8 cellular contexts compared by ENCODE assay signal in genomic region chr17:65180276-65180675, GRCh38. TPM values are rescaled to one million over a fixed set of nuclear protein-coding genes. Genes with fewer than 3 reads are reported as not detected.
DNase-seq lines count a peak whose midpoint lies in the region; ATAC-seq and TF ChIP-seq lines count a peak whose summit lies in the region.
"Not testable (repeated sequence)": the region's sequence is repeated elsewhere in the genome, so short reads cannot be mapped to it uniquely, and the experiment has no call there.

No MANE protein-coding gene starts in this region.

- H3K9me3 Mint-ChIP-seq in CD4-positive, alpha-beta T cell; activated CD8-positive, alpha-beta memory T cell treated with anti-CD3 and anti-CD28 coated beads, Interleukin-2, amount 10 ng/mL, durations not matched to agents 7 days and 5 days (ENCODE audit: low read depth); activated naive CD8-positive, alpha-beta T cell (ENCODE audit: low read depth); nephron; stimulated activated naive CD8-positive, alpha-beta T cell treated with anti-CD3 and anti-CD28 coated beads, Interleukin-15, Interleukin-2, amounts not matched to agents 100 ng/mL and 50 ng/mL, for 24 hours: not testable (repeated sequence)

- H3K4me1 ChIP-seq in effector memory CD4-positive, alpha-beta T cell (ENCODE audit: control insufficient read depth, insufficient read depth, low read length, poor library complexity, severe bottlenecking), result peaks cover 39% of the 10 kb centered on the region

- intact Hi-C loops in CD4-positive, alpha-beta T cell (cut with DNase I, micrococcal nuclease), result not testable (repeated sequence)

- not testable (repeated sequence) for DNase-seq in CD4-positive, alpha-beta T cell; T-helper 17 cell; activated CD8-positive, alpha-beta memory T cell treated with anti-CD3 and anti-CD28 coated beads, Interleukin-2, amount 10 ng/mL, durations not matched to agents 7 days and 5 days; effector memory CD4-positive, alpha-beta T cell

- not testable (repeated sequence) for TF ChIP-seq CTCF in CD4-positive, alpha-beta T cell (IDR thresholded peaks at IDR 0.05); nephron (IDR thresholded peaks at IDR 0.05; ENCODE audit: unreplicated experiment in 3 of 3)

- H3K27ac Mint-ChIP-seq in CD4-positive, alpha-beta T cell, result peak overlapping the region; percentile 75
- H3K27ac Mint-ChIP-seq in T-helper 17 cell (peak overlapping the region; percentile 95), nephron (peak overlapping the region; percentile 33 to 85 (median 44))
- peak overlapping the region; percentile 90 for H3K27ac Mint-ChIP-seq in activated CD8-positive, alpha-beta memory T cell treated with anti-CD3 and anti-CD28 coated beads, Interleukin-2, amount 10 ng/mL, durations not matched to agents 7 days and 5 days
- peak overlapping the region; percentile 84 for H3K27ac Mint-ChIP-seq in activated naive CD8-positive, alpha-beta T cell
- peak overlapping the region; percentile 92 for H3K27ac Mint-ChIP-seq in stimulated activated naive CD8-positive, alpha-beta T cell treated with anti-CD3 and anti-CD28 coated beads, Interleukin-15, Interleukin-2, amounts not matched to agents 100 ng/mL and 50 ng/mL, for 24 hours

- not testable (repeated sequence) for H3K4me3 Mint-ChIP-seq in CD4-positive, alpha-beta T cell; nephron
- peak overlapping the region; percentile 81 for H3K4me3 Mint-ChIP-seq in T-helper 17 cell
- peak overlapping the region; percentile 35 for H3K4me3 Mint-ChIP-seq in activated CD8-positive, alpha-beta memory T cell treated with anti-CD3 and anti-CD28 coated beads, Interleukin-2, amount 10 ng/mL, durations not matched to agents 7 days and 5 days
- H3K4me3 Mint-ChIP-seq in activated naive CD8-positive, alpha-beta T cell, result peak overlapping the region; percentile 69
- H3K4me3 Mint-ChIP-seq in stimulated activated naive CD8-positive, alpha-beta T cell treated with anti-CD3 and anti-CD28 coated beads, Interleukin-15, Interleukin-2, amounts not matched to agents 100 ng/mL and 50 ng/mL, for 24 hours, result peak overlapping the region; percentile 37

- peaks cover 48% of the 10 kb centered on the region for H3K4me1 Mint-ChIP-seq in CD4-positive, alpha-beta T cell (ENCODE audit: low read depth)
- H3K4me1 Mint-ChIP-seq in T-helper 17 cell (peaks cover 51% of the 10 kb centered on the region), nephron (peaks cover 22% of the 10 kb centered on the region)
- peaks cover 82% of the 10 kb centered on the region for H3K4me1 Mint-ChIP-seq in activated CD8-positive, alpha-beta memory T cell treated with anti-CD3 and anti-CD28 coated beads, Interleukin-2, amount 10 ng/mL, durations not matched to agents 7 days and 5 days
- H3K4me1 Mint-ChIP-seq in activated naive CD8-positive, alpha-beta T cell (ENCODE audit: low read depth), result peaks cover 54% of the 10 kb centered on the region
- peaks cover 73% of the 10 kb centered on the region for H3K4me1 Mint-ChIP-seq in stimulated activated naive CD8-positive, alpha-beta T cell treated with anti-CD3 and anti-CD28 coated beads, Interleukin-15, Interleukin-2, amounts not matched to agents 100 ng/mL and 50 ng/mL, for 24 hours (ENCODE audit: low read depth)

- H3K4me3 ChIP-seq in effector memory CD4-positive, alpha-beta T cell (ENCODE audit: insufficient read depth, low read depth, low read length, poor library complexity, severe bottlenecking), result peak overlapping the region; percentile 7

- H3K36me3 Mint-ChIP-seq in CD4-positive, alpha-beta T cell (ENCODE audit: low read depth); T-helper 17 cell (ENCODE audit: low read depth); activated naive CD8-positive, alpha-beta T cell; nephron (ENCODE audit: low read depth); stimulated activated naive CD8-positive, alpha-beta T cell treated with anti-CD3 and anti-CD28 coated beads, Interleukin-15, Interleukin-2, amounts not matched to agents 100 ng/mL and 50 ng/mL, for 24 hours (ENCODE audit: low read depth): not testable (repeated sequence)
- H3K36me3 Mint-ChIP-seq in activated CD8-positive, alpha-beta memory T cell treated with anti-CD3 and anti-CD28 coated beads, Interleukin-2, amount 10 ng/mL, durations not matched to agents 7 days and 5 days, result peaks cover 14% of the 10 kb centered on the region

- not testable (repeated sequence) for H3K9me3 ChIP-seq in CD4-positive, alpha-beta T cell (ENCODE audit: control insufficient read depth, low read length); KOPT-K1 (ENCODE audit: insufficient read depth, low read length, poor library complexity, severe bottlenecking); T-helper 17 cell (ENCODE audit: control insufficient read depth, low read length, poor library complexity, severe bottlenecking); effector memory CD4-positive, alpha-beta T cell (ENCODE audit: control insufficient read depth, low read length)

- H3K36me3 ChIP-seq in KOPT-K1 (ENCODE audit: insufficient read depth, low read length); effector memory CD4-positive, alpha-beta T cell (ENCODE audit: control insufficient read depth, insufficient read depth, low read length): not testable (repeated sequence)

- POLR2A ChIA-PET in CD4-positive, alpha-beta T cell (lab: Charles Lee), result interaction anchor here (1.4 kb wide), 1 partner anchor 57 kb away, joined by 5 read pairs; no protein-coding TSS in a partner anchor

- H3K27me3 ChIP-seq in CD4-positive, alpha-beta T cell (ENCODE audit: control insufficient read depth, insufficient read depth, low read length); effector memory CD4-positive, alpha-beta T cell (replicated peaks; ENCODE audit: control insufficient read depth, insufficient read depth, low read length, poor library complexity, severe bottlenecking): not testable (repeated sequence)

- H3K27me3 Mint-ChIP-seq in CD4-positive, alpha-beta T cell; T-helper 17 cell; activated CD8-positive, alpha-beta memory T cell treated with anti-CD3 and anti-CD28 coated beads, Interleukin-2, amount 10 ng/mL, durations not matched to agents 7 days and 5 days; activated naive CD8-positive, alpha-beta T cell; nephron (ENCODE audit: low read depth); stimulated activated naive CD8-positive, alpha-beta T cell treated with anti-CD3 and anti-CD28 coated beads, Interleukin-15, Interleukin-2, amounts not matched to agents 100 ng/mL and 50 ng/mL, for 24 hours: not testable (repeated sequence)

- H3K27ac ChIP-seq in CD4-positive, alpha-beta T cell (ENCODE audit: low read depth, low read length), result peak overlapping the region; percentile 45
- H3K27ac ChIP-seq in KOPT-K1 (ENCODE audit: low read depth, low read length, poor library complexity, severe bottlenecking), result peak overlapping the region; percentile 77
- peak overlapping the region; percentile 50 for H3K27ac ChIP-seq in effector memory CD4-positive, alpha-beta T cell (ENCODE audit: insufficient read depth, low read length, poor library complexity, severe bottlenecking)

- ATAC-seq in CD4-positive, alpha-beta T cell (ENCODE audit: poor library complexity); T-helper 17 cell; activated CD8-positive, alpha-beta memory T cell treated with anti-CD3 and anti-CD28 coated beads, Interleukin-2, amount 10 ng/mL, durations not matched to agents 7 days and 5 days: not testable (repeated sequence)

- CTCF ChIA-PET in CD4-positive, alpha-beta T cell (lab: Charles Lee), result not testable (repeated sequence)
- CTCF ChIA-PET in activated CD8-positive, alpha-beta memory T cell treated with anti-CD3 and anti-CD28 coated beads, Interleukin-2, amount 10 ng/mL, durations not matched to agents 7 days and 5 days (lab: Charles Lee), result interaction anchor here (1.3 to 2.2 kb wide), 5 partner anchors 13 to 205 kb away, joined by 3 to 12 read pairs (median 5); partner anchors contain the start of gene RGS9

RNA-seq across cellular contexts. Expression of gene RGS9, which starts 43.1 kb away (rescaled TPM):
- under 1 TPM; 0.60 to 0.73 TPM for total RNA-seq in CD4-positive, alpha-beta T cell
- total RNA-seq in T-helper 17 cell, result 1 to 10 TPM; 1.7 to 4.2 TPM
- total RNA-seq in activated CD8-positive, alpha-beta memory T cell treated with anti-CD3 and anti-CD28 coated beads, Interleukin-2, amount 10 ng/mL, durations not matched to agents 7 days and 5 days, result 10 to 100 TPM in 1 of 2 experiments, 1 to 10 TPM in 1; 4.7 to 16.0 TPM

Comparison
In these comparisons a context has a peak if more than half of its experiments do, and no peak if none do; other contexts are left out.
1. H3K27ac Mint-ChIP-seq: peak in every context shown above with its lines; median percentile 95 in T-helper 17 cell; 92 in stimulated activated naive CD8-positive, alpha-beta T cell treated with anti-CD3 and anti-CD28 coated beads, Interleukin-15, Interleukin-2, amounts not matched to agents 100 ng/mL and 50 ng/mL, for 24 hours; 90 in activated CD8-positive, alpha-beta memory T cell treated with anti-CD3 and anti-CD28 coated beads, Interleukin-2, amount 10 ng/mL, durations not matched to agents 7 days and 5 days; 84 in activated naive CD8-positive, alpha-beta T cell; 75 in CD4-positive, alpha-beta T cell; 44 in nephron.